15 cellular contexts compared by ENCODE assay signal in genomic region chr1:6730473-6730872, GRCh38. TPM values are rescaled to one million over a fixed set of nuclear protein-coding genes. Genes with fewer than 3 reads are reported as not detected.
DNase-seq lines count a peak whose midpoint lies in the region; ATAC-seq and TF ChIP-seq lines count a peak whose summit lies in the region.
"Had no signal": no experiment of that assay in that cellular context is flagged by ENCODE, and none has a peak within 500 bp of the region (broad histone marks: within the 10 kb centered on the region; RNA-seq: fewer than 3 reads in every experiment).

No MANE protein-coding gene starts in this region.

- no peak overlapping the region for H3K4me3 ChIP-seq in ACC112 (ENCODE audit: low read depth, low read length)
- H3K4me3 ChIP-seq in upper lobe of right lung, result no peak overlapping the region
- H3K4me3 ChIP-seq: BLaER1 treated with 17β-estradiol and CSF1 and Interleukin-3, amounts not matched to agents 10 nM and 100 nM; HAP-1 had no signal

- H3K27ac ChIP-seq in ACC112 (ENCODE audit: low read depth, low read length), result no peak overlapping the region
- H3K27ac ChIP-seq in upper lobe of right lung, result no peak overlapping the region
- H3K27ac ChIP-seq: BLaER1 treated with 17β-estradiol and CSF1 and Interleukin-3, amounts not matched to agents 10 nM and 100 nM had no signal

- POLR2A ChIA-PET in activated CD4-positive, alpha-beta T cell treated with anti-CD3 and anti-CD28 coated beads, Interleukin-2, amount 10 ng/mL, durations not matched to agents 7 days and 5 days (lab: Charles Lee), result no interaction called here

- no peak overlapping the region for H3K4me3 Mint-ChIP-seq in T-helper 17 cell
- H3K4me3 Mint-ChIP-seq in activated CD4-positive, alpha-beta T cell treated with anti-CD3 and anti-CD28 coated beads, Interleukin-2, amount 10 ng/mL, durations not matched to agents 7 days and 5 days, result no peak overlapping the region
- H3K4me3 Mint-ChIP-seq: B cell; CD8-positive, alpha-beta memory T cell had no signal

- H3K4me1 Mint-ChIP-seq in T-helper 17 cell, result peaks cover 12% of the 10 kb centered on the region
- H3K4me1 Mint-ChIP-seq in activated CD4-positive, alpha-beta T cell treated with anti-CD3 and anti-CD28 coated beads, Interleukin-2, amount 10 ng/mL, durations not matched to agents 7 days and 5 days, result peaks cover 4% of the 10 kb centered on the region

- H3K9me3 ChIP-seq in T-helper 17 cell (ENCODE audit: control insufficient read depth, low read length, poor library complexity, severe bottlenecking) (no peaks in the 10 kb centered on the region), upper lobe of right lung (no peaks in the 10 kb centered on the region)
- H3K9me3 ChIP-seq: BLaER1 treated with 17β-estradiol and CSF1 and Interleukin-3, amounts not matched to agents 10 nM and 100 nM; HAP-1 had no signal

- no peak for TF ChIP-seq CTCF in upper lobe of right lung (IDR thresholded peaks at IDR 0.05)

- H3K9me3 Mint-ChIP-seq in activated CD4-positive, alpha-beta T cell treated with anti-CD3 and anti-CD28 coated beads, Interleukin-2, amount 10 ng/mL, durations not matched to agents 7 days and 5 days, result no peaks in the 10 kb centered on the region

- intact Hi-C loops in left colon (cut with DNase I, micrococcal nuclease) (no loop called here), upper lobe of right lung (cut with DNase I) (loop anchor here (10.0 kb wide), 1 partner anchor 164 kb away; no protein-coding TSS in a partner anchor)

- no peak for DNase-seq in T-helper 17 cell
- DNase-seq in left colon, result no peak
- DNase-seq in upper lobe of right lung, result peak; percentile 37
- DNase-seq in activated CD4-positive, alpha-beta T cell treated with anti-CD3 and anti-CD28 coated beads, Interleukin-2, amount 10 ng/mL, durations not matched to agents 7 days and 5 days, result no peak
- DNase-seq: 8988T; CD8-positive, alpha-beta memory T cell; COR-L47; DMS 273 treated with DMSO at 0.1 percent for 48 hours; GOT3 had no signal

- no peaks in the 10 kb centered on the region for H3K36me3 Mint-ChIP-seq in T-helper 17 cell (ENCODE audit: low read depth)
- no peaks in the 10 kb centered on the region for H3K36me3 Mint-ChIP-seq in activated CD4-positive, alpha-beta T cell treated with anti-CD3 and anti-CD28 coated beads, Interleukin-2, amount 10 ng/mL, durations not matched to agents 7 days and 5 days (ENCODE audit: low read depth)
- H3K36me3 Mint-ChIP-seq: CD8-positive, alpha-beta memory T cell had no signal

- H3K27ac Mint-ChIP-seq in T-helper 17 cell, result peak overlapping the region; percentile 56
- no peak overlapping the region for H3K27ac Mint-ChIP-seq in activated CD4-positive, alpha-beta T cell treated with anti-CD3 and anti-CD28 coated beads, Interleukin-2, amount 10 ng/mL, durations not matched to agents 7 days and 5 days
- H3K27ac Mint-ChIP-seq: B cell; CD8-positive, alpha-beta memory T cell had no signal

- CTCF ChIA-PET in activated CD4-positive, alpha-beta T cell treated with anti-CD3 and anti-CD28 coated beads, Interleukin-2, amount 10 ng/mL, durations not matched to agents 7 days and 5 days (lab: Charles Lee), result no interaction called here

- H3K4me1 ChIP-seq in ACC112 (ENCODE audit: control insufficient read depth, insufficient read depth, low read length, unreplicated experiment) (peaks cover 9% of the 10 kb centered on the region), upper lobe of right lung (no peaks in the 10 kb centered on the region)
- H3K4me1 ChIP-seq: HAP-1 had no signal

- H2AFZ ChIP-seq in ACC112 (ENCODE audit: low read length, unreplicated experiment), result peak overlapping the region; percentile 25

- peaks cover 9% of the 10 kb centered on the region for H3K27me3 Mint-ChIP-seq in T-helper 17 cell
- peaks cover 11% of the 10 kb centered on the region for H3K27me3 Mint-ChIP-seq in activated CD4-positive, alpha-beta T cell treated with anti-CD3 and anti-CD28 coated beads, Interleukin-2, amount 10 ng/mL, durations not matched to agents 7 days and 5 days

- H3K27me3 ChIP-seq in ACC112 (ENCODE audit: insufficient read depth, low read length) (no peaks in the 10 kb centered on the region; the same call in 1 of the 2 replicates), upper lobe of right lung (no peaks in the 10 kb centered on the region)
- H3K27me3 ChIP-seq: BLaER1 treated with 17β-estradiol and CSF1 and Interleukin-3, amounts not matched to agents 10 nM and 100 nM had no signal

- H3K79me2 ChIP-seq in ACC112 (ENCODE audit: control insufficient read depth, insufficient read depth, low read length, unreplicated experiment), result no peaks in the 10 kb centered on the region

- H3K36me3 ChIP-seq in ACC112 (ENCODE audit: insufficient read depth, low read length) (no peaks in the 10 kb centered on the region), upper lobe of right lung (no peaks in the 10 kb centered on the region)
- H3K36me3 ChIP-seq: BLaER1 treated with 17β-estradiol and CSF1 and Interleukin-3, amounts not matched to agents 10 nM and 100 nM; HAP-1 had no signal

- ATAC-seq in T-helper 17 cell (no peak), left colon (peak; percentile 51), upper lobe of right lung (no peak), GM19328 (IDR thresholded peaks at IDR 0.05; ENCODE audit: unreplicated experiment) (no peak), GM18873 (IDR thresholded peaks at IDR 0.05; ENCODE audit: low FRiP score, unreplicated experiment) (no peak)

RNA-seq across cellular contexts. Expression of gene DNAJC11, which starts 28.9 kb away (rescaled TPM):
- total RNA-seq in T-helper 17 cell (10 to 100 TPM; 38.2 to 39.3 TPM), left colon (100 to 1,000 TPM in 1 of 2 donors, 10 to 100 TPM in 1; 78.0 to 101 TPM), upper lobe of right lung (37.6 TPM)
- 10 to 100 TPM; 43.0 to 52.1 TPM for total RNA-seq in activated CD4-positive, alpha-beta T cell treated with anti-CD3 and anti-CD28 coated beads, Interleukin-2, amount 10 ng/mL, durations not matched to agents 7 days and 5 days

RNA-seq across cellular contexts. Expression of gene CAMTA1, which starts 54.8 kb away (rescaled TPM):
- total RNA-seq in T-helper 17 cell, result 10 to 100 TPM; 55.3 to 69.5 TPM
- total RNA-seq in left colon, result 10 to 100 TPM; 76.6 to 85.8 TPM
- 63.4 TPM for total RNA-seq in upper lobe of right lung
- 10 to 100 TPM; 39.3 to 48.8 TPM for total RNA-seq in activated CD4-positive, alpha-beta T cell treated with anti-CD3 and anti-CD28 coated beads, Interleukin-2, amount 10 ng/mL, durations not matched to agents 7 days and 5 days
